ENCODE assay signal across 9 cellular contexts in genomic region chr9:136244116-136244775, GRCh38. TPM values are rescaled to one million over a fixed set of nuclear protein-coding genes. Genes with fewer than 3 reads are reported as not detected.
DNase-seq lines count a peak whose midpoint lies in the region; FAIRE-seq and TF ChIP-seq lines count a peak whose summit lies in the region.
"Had no signal": no experiment of that assay in that cellular context is flagged by ENCODE, and none has a peak within 500 bp of the region (broad histone marks: within the 10 kb centered on the region; RNA-seq: fewer than 3 reads in every experiment).

No MANE protein-coding gene starts in this region.

- H3K27me3 ChIP-seq in MM.1S (replicated peaks; ENCODE audit: insufficient read depth, low read length) (peaks cover 32% of the 10 kb centered on the region), colonic mucosa (no peaks in the 10 kb centered on the region)

- peak overlapping the region; percentile 42; the same call in 1 of the 2 replicates for H3K27ac ChIP-seq in MM.1S (ENCODE audit: low read length)
- no peak overlapping the region for H3K27ac ChIP-seq in colonic mucosa

- peak overlapping the region; percentile 97 for H3K4me3 Mint-ChIP-seq in stimulated activated naive CD8-positive, alpha-beta T cell treated with anti-CD3 and anti-CD28 coated beads, Interleukin-15, Interleukin-2, amounts not matched to agents 100 ng/mL and 50 ng/mL, for 24 hours

- peaks cover 26% of the 10 kb centered on the region for H3F3A ChIP-seq in MM.1S (ENCODE audit: insufficient read depth, low read length)

- intact Hi-C loops in colonic mucosa (cut with DNase I), result no loop called here

- H3K4me3 ChIP-seq in MM.1S (ENCODE audit: low read length) (peak overlapping the region; percentile 78), colonic mucosa (no peak overlapping the region)

- DNase-seq in GM18507 (ENCODE audit: extremely low spot score, insufficient read length, low read depth) (no peak), MM.1S (peak; percentile 21), left kidney (ENCODE audit: low read depth, low spot score) (peak; percentile 90), colonic mucosa (no peak), HPDE6-E6E7 (ENCODE audit: extremely low spot score) (no peak), epidermal melanocyte (ENCODE audit: insufficient read length, low spot score) (no peak)
- peak; percentile 52 for DNase-seq in activated T-helper 9 cell treated with anti-CD3 and anti-CD28 coated beads, Interleukin-2, amount 50 U/mL, for 16 hours (ENCODE audit: low read depth)

- peak overlapping the region; percentile 96 for H3K27ac Mint-ChIP-seq in stimulated activated naive CD8-positive, alpha-beta T cell treated with anti-CD3 and anti-CD28 coated beads, Interleukin-15, Interleukin-2, amounts not matched to agents 100 ng/mL and 50 ng/mL, for 24 hours

- H3K9ac ChIP-seq in MM.1S (ENCODE audit: low read length) (peak overlapping the region; percentile 71; the same call in 1 of the 2 replicates), colonic mucosa (ENCODE audit: low read depth in 2 of 2, low read length in 2 of 2) (no peak overlapping the region)

- H3K9me3 ChIP-seq in MM.1S (replicated peaks; ENCODE audit: insufficient read depth, low read length), result no peaks in the 10 kb centered on the region
- no peaks in the 10 kb centered on the region for H3K9me3 ChIP-seq in colonic mucosa

- peaks cover 7% of the 10 kb centered on the region for H4K20me1 ChIP-seq in MM.1S (ENCODE audit: insufficient read depth, low read length)

- H3K4me1 Mint-ChIP-seq in stimulated activated naive CD8-positive, alpha-beta T cell treated with anti-CD3 and anti-CD28 coated beads, Interleukin-15, Interleukin-2, amounts not matched to agents 100 ng/mL and 50 ng/mL, for 24 hours (ENCODE audit: low read depth), result peaks cover 50% of the 10 kb centered on the region

- H3K79me2 ChIP-seq in MM.1S (ENCODE audit: low read length), result peaks cover 60% of the 10 kb centered on the region

- H3K4me1 ChIP-seq in MM.1S (ENCODE audit: low read length) (peaks cover 33% of the 10 kb centered on the region), colonic mucosa (no peaks in the 10 kb centered on the region)

- H3K36me3 Mint-ChIP-seq in stimulated activated naive CD8-positive, alpha-beta T cell treated with anti-CD3 and anti-CD28 coated beads, Interleukin-15, Interleukin-2, amounts not matched to agents 100 ng/mL and 50 ng/mL, for 24 hours (ENCODE audit: low read depth), result peaks cover 18% of the 10 kb centered on the region

- H3K36me3 ChIP-seq in MM.1S (replicated peaks; ENCODE audit: insufficient read depth, low read length) (no peaks in the 10 kb centered on the region), colonic mucosa (no peaks in the 10 kb centered on the region)

- no peaks in the 10 kb centered on the region for H3K9me3 Mint-ChIP-seq in stimulated activated naive CD8-positive, alpha-beta T cell treated with anti-CD3 and anti-CD28 coated beads, Interleukin-15, Interleukin-2, amounts not matched to agents 100 ng/mL and 50 ng/mL, for 24 hours

- no peak overlapping the region for H2AFZ ChIP-seq in MM.1S (ENCODE audit: low read length)

- H3K4me2 ChIP-seq in MM.1S (ENCODE audit: low read depth, low read length), result peak overlapping the region; percentile 98

- H3K27me3 Mint-ChIP-seq in stimulated activated naive CD8-positive, alpha-beta T cell treated with anti-CD3 and anti-CD28 coated beads, Interleukin-15, Interleukin-2, amounts not matched to agents 100 ng/mL and 50 ng/mL, for 24 hours, result no peaks in the 10 kb centered on the region

- TF ChIP-seq CTCF in MM.1S (IDR thresholded peaks at IDR 0.05; ENCODE audit: low read length), result no peak
- no peak for TF ChIP-seq CTCF in colonic mucosa (IDR thresholded peaks at IDR 0.05)

- H3K9me2 ChIP-seq in MM.1S (replicated peaks; ENCODE audit: insufficient read depth, low read length), result no peaks in the 10 kb centered on the region

- peak; percentile 97 for FAIRE-seq in GM18507 (lab: Jason Lieb, UNC)

RNA-seq across cellular contexts. Expression of gene QSOX2, which starts 1.4 kb away (rescaled TPM):
- total RNA-seq in colonic mucosa, result 10 to 100 TPM in 1 of 2 donors, 1 to 10 TPM in 1; 4.9 to 12.0 TPM

RNA-seq across cellular contexts. Expression of gene LHX3, which starts 39.3 kb away (rescaled TPM):
- not detected for total RNA-seq in colonic mucosa
- total RNA-seq: T-helper 2 cell treated with Interferon-gamma antibody and Interleukin-4, amounts not matched to agents 100 ng/mL and 5 ng/mL, for 36 hours had no signal

RNA-seq across cellular contexts. Expression of gene CCDC187, which starts 59.6 kb away (rescaled TPM):
- total RNA-seq in colonic mucosa, result under 1 TPM; 0.30 to 0.48 TPM
- total RNA-seq: T-helper 2 cell treated with Interferon-gamma antibody and Interleukin-4, amounts not matched to agents 100 ng/mL and 5 ng/mL, for 36 hours had no signal

Comparison
In these comparisons a context has a peak if more than half of its experiments do, and no peak if none do; other contexts are left out.
1. DNase-seq: peak in MM.1S (single experiment), activated T-helper 9 cell treated with anti-CD3 and anti-CD28 coated beads, Interleukin-2, amount 50 U/mL, for 16 hours (single experiment) and left kidney (single experiment); none in GM18507 (single experiment), colonic mucosa (single experiment), HPDE6-E6E7 (single experiment) and epidermal melanocyte (single experiment).